Comparison of ENCODE assay signal across 16 cellular contexts in the genomic region with DNA sequence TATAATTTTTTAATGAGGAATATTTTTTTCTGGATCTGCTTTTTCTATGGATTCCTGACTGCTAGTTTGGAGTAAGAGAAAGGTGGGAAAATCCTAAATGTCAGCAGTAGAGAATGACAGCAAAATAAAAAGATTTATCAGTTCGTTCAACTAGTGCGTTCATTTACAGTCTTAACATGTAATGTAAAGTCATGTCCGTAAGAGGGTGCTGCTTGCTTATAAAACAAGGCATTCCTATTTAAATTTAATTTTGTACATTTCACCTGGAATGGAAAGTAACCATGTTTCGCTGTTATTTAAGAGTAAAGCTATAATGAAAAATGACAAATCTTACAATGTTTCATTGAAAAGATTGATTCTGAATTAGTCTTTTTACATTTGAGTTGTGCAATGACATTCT.
DNase-seq lines count a peak whose midpoint lies in the region; ATAC-seq and TF ChIP-seq lines count a peak whose summit lies in the region.
"Had no signal": no experiment of that assay in that cellular context is flagged by ENCODE, and none has a peak within 500 bp of the region (broad histone marks: within the 10 kb centered on the region; RNA-seq: fewer than 3 reads in every experiment).

No MANE protein-coding gene starts in this region.

- H3K9me3 ChIP-seq in BE2C = no peaks in the 10 kb centered on the region
- no peaks in the 10 kb centered on the region for H3K9me3 ChIP-seq in body of pancreas
- H3K9me3 ChIP-seq in upper lobe of right lung = no peaks in the 10 kb centered on the region
- H3K9me3 ChIP-seq: vagina had no signal

- DNase-seq in BE2C = no peak
- DNase-seq in Jurkat, Clone E6-1 (ENCODE audit: low read depth, low spot score) = peak; percentile 25
- DNase-seq in body of pancreas = no peak
- no peak for DNase-seq in kidney epithelial cell (ENCODE audit: low read depth)
- no peak for DNase-seq in MV-4-11 (lab: John Stamatoyannopoulos, UW)
- DNase-seq in NCI-H2171 (lab: John Stamatoyannopoulos, UW) = no peak
- no peak for DNase-seq in upper lobe of right lung
- DNase-seq: hippocampal formation; NCI-H1436; NCI-H510A treated with DMSO at 0.1 percent for 48 hours; RPMI8226; stimulated activated CD4-positive, alpha-beta T cell treated with anti-CD3 and anti-CD28 coated beads, Interleukin-4, amount 100 ng/mL, for 4 hours; stimulated activated naive B cell treated with anti-CD40 and anti-IgM and Interleukin-4, amounts not matched to agents 10 μg/mL and 1 μg/mL and 100 μg/mL, for 72 hours had no signal

- 70 to 74% methylated on average over 4 of the region's 4 CpGs for WGBS in body of pancreas, 2 donors

- intact Hi-C loops in body of pancreas (cut with DNase I) = no loop called here
- intact Hi-C loops in upper lobe of right lung (cut with DNase I) = no loop called here

- TF ChIP-seq CTCF in BE2C (IDR thresholded peaks at IDR 0.05; ENCODE audit: low read depth, low read length) (peak; percentile 40; the same call in 1 of the 2 replicates), body of pancreas (IDR thresholded peaks at IDR 0.05) (peak in 4 of 7 experiments; percentile 14 to 33 (median 22)), kidney epithelial cell (IDR thresholded peaks at IDR 0.05; ENCODE audit: insufficient read depth, low read length, poor library complexity, severe bottlenecking) (peak; percentile 2), upper lobe of right lung (IDR thresholded peaks at IDR 0.05) (no peak)

- no peaks in the 10 kb centered on the region for H3K27me3 ChIP-seq in BE2C
- no peaks in the 10 kb centered on the region for H3K27me3 ChIP-seq in body of pancreas
- no peaks in the 10 kb centered on the region for H3K27me3 ChIP-seq in kidney epithelial cell (ENCODE audit: control insufficient read depth, insufficient read depth, low read length)
- H3K27me3 ChIP-seq in upper lobe of right lung = no peaks in the 10 kb centered on the region
- H3K27me3 ChIP-seq: vagina had no signal

- no peak for TF ChIP-seq POLR2A in body of pancreas (IDR thresholded peaks at IDR 0.05)

- H3K4me3 ChIP-seq in BE2C (ENCODE audit: low read depth, low read length) = no peak overlapping the region
- H3K4me3 ChIP-seq in Jurkat, Clone E6-1 (ENCODE audit: low read length) = no peak overlapping the region
- H3K4me3 ChIP-seq in body of pancreas = no peak overlapping the region
- H3K4me3 ChIP-seq in kidney epithelial cell (ENCODE audit: low read depth, low read length) = no peak overlapping the region
- no peak overlapping the region for H3K4me3 ChIP-seq in upper lobe of right lung
- H3K4me3 ChIP-seq: vagina had no signal

- ATAC-seq in body of pancreas (no peak), GM21423 (IDR thresholded peaks at IDR 0.05; ENCODE audit: unreplicated experiment) (no peak), upper lobe of right lung (no peak)
- ATAC-seq: natural killer cell treated with Interleukin-12 subunit alpha and Interleukin-12 subunit beta and Interleukin-15 and Interleukin-18, amount 100 ng/mL, for 72 hours; stimulated activated naive B cell treated with anti-CD40 and anti-IgM and Interleukin-4, amounts not matched to agents 10 μg/mL and 1 μg/mL and 100 μg/mL, for 72 hours had no signal

- H3K4me1 ChIP-seq in BE2C (no peaks in the 10 kb centered on the region), body of pancreas (no peaks in the 10 kb centered on the region), upper lobe of right lung (no peaks in the 10 kb centered on the region)
- H3K4me1 ChIP-seq: vagina had no signal

- no peak overlapping the region for H3K27ac ChIP-seq in body of pancreas
- no peak overlapping the region for H3K27ac ChIP-seq in upper lobe of right lung
- H3K27ac ChIP-seq: vagina had no signal

- peaks cover 69% of the 10 kb centered on the region for H3K36me3 ChIP-seq in BE2C
- peaks cover 0 to 13% of the 10 kb centered on the region in 2 donors for H3K36me3 ChIP-seq in body of pancreas (replicated peaks in 1 of 2; ENCODE audit: insufficient read depth in 1 of 2, low read depth in 2 of 2)
- no peaks in the 10 kb centered on the region for H3K36me3 ChIP-seq in kidney epithelial cell (ENCODE audit: control insufficient read depth, insufficient read depth, low read length)
- peaks cover 85% of the 10 kb centered on the region for H3K36me3 ChIP-seq in upper lobe of right lung
